Comparison of ENCODE assay signal across 9 cellular contexts in the genomic region with DNA sequence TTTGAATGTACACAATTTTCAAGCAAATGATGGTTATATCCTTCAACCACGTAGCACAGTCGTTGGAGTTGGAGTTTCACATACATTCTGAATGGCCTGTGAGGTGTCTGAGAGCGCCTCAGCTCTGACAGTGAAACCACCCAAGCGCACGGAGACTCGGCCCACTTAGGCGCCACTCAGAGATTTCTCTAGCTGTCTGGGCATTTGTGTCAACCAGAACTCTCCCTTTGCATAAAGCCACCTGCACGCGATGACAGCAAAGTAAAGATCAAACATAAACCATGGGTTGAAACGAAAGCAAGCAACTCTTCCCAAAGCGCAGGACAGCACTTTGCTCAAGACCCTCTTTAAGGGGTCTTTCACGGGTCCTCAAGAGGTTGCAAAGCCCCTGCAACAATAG. TPM values are rescaled to one million over a fixed set of nuclear protein-coding genes. Genes with fewer than 3 reads are reported as not detected.
DNase-seq lines count a peak whose midpoint lies in the region; ATAC-seq, FAIRE-seq and TF ChIP-seq lines count a peak whose summit lies in the region.
"Had no signal": no experiment of that assay in that cellular context is flagged by ENCODE, and none has a peak within 500 bp of the region (broad histone marks: within the 10 kb centered on the region; RNA-seq: fewer than 3 reads in every experiment).

No MANE protein-coding gene starts in this region.

- H3K9me3 ChIP-seq in A549, result no peaks in the 10 kb centered on the region
- no peaks in the 10 kb centered on the region for H3K9me3 ChIP-seq in mucosa of descending colon

- intact Hi-C loops in mucosa of descending colon (cut with DNase I, micrococcal nuclease), result no loop called here

- peak overlapping the region; percentile 99 for H3K4me2 ChIP-seq in A549

- TF ChIP-seq POLR2A in A549 (IDR thresholded peaks at IDR 0.05; ENCODE audit: low read length), result no peak

- H3K9me3 Mint-ChIP-seq in activated naive CD8-positive, alpha-beta T cell treated with anti-CD3 and anti-CD28 coated beads, Interleukin-2, amount 10 ng/mL, durations not matched to agents 7 days and 5 days, result no peaks in the 10 kb centered on the region
- peaks cover 1% of the 10 kb centered on the region for H3K9me3 Mint-ChIP-seq in mesothelial cell of epicardium

- POLR2A ChIA-PET in A549 (lab: Yijun Ruan, JAX), result interaction anchor here (0.6 kb wide), 1 partner anchor 69 kb away, joined by 4 read pairs; no protein-coding TSS in a partner anchor
- POLR2A ChIA-PET in activated naive CD8-positive, alpha-beta T cell treated with anti-CD3 and anti-CD28 coated beads, Interleukin-2, amount 10 ng/mL, durations not matched to agents 7 days and 5 days (lab: Charles Lee), result no interaction called here

- no peaks in the 10 kb centered on the region for H3K36me3 ChIP-seq in mucosa of descending colon (ENCODE audit: low read depth)

- peak overlapping the region; percentile 57; the same call in 2 of the 3 replicates for H3K4me3 ChIP-seq in A549
- H3K4me3 ChIP-seq in mucosa of descending colon, result no peak overlapping the region

- H3K27ac Mint-ChIP-seq in activated naive CD8-positive, alpha-beta T cell treated with anti-CD3 and anti-CD28 coated beads, Interleukin-2, amount 10 ng/mL, durations not matched to agents 7 days and 5 days, result no peak overlapping the region
- no peak overlapping the region for H3K27ac Mint-ChIP-seq in mesothelial cell of epicardium

- H3K4me3 Mint-ChIP-seq in activated naive CD8-positive, alpha-beta T cell treated with anti-CD3 and anti-CD28 coated beads, Interleukin-2, amount 10 ng/mL, durations not matched to agents 7 days and 5 days, result peak overlapping the region; percentile 67
- peak overlapping the region; percentile 49 for H3K4me3 Mint-ChIP-seq in mesothelial cell of epicardium

- no peak for TF ChIP-seq EP300 in A549 (IDR thresholded peaks at IDR 0.05)

- in situ Hi-C loops in GM13977 (cut with MboI; ENCODE audit: low pct_unique_long_range_greater_than_20kb, low sequenced_read_pairs, unreplicated experiment), result no loop called here

- TF ChIP-seq CTCF in A549 (IDR thresholded peaks at IDR 0.05) (no peak), GM13977 (IDR thresholded peaks at IDR 0.05; ENCODE audit: extremely low read depth, insufficient read depth, missing control alignments) (no peak), mesothelial cell of epicardium (IDR thresholded peaks at IDR 0.05; ENCODE audit: unreplicated experiment) (no peak), mucosa of descending colon (IDR thresholded peaks at IDR 0.05) (no peak)

- peaks cover 1% of the 10 kb centered on the region for H3K36me3 Mint-ChIP-seq in activated naive CD8-positive, alpha-beta T cell treated with anti-CD3 and anti-CD28 coated beads, Interleukin-2, amount 10 ng/mL, durations not matched to agents 7 days and 5 days
- no peaks in the 10 kb centered on the region for H3K36me3 Mint-ChIP-seq in mesothelial cell of epicardium

- peaks cover 26% of the 10 kb centered on the region for H3K4me1 Mint-ChIP-seq in activated naive CD8-positive, alpha-beta T cell treated with anti-CD3 and anti-CD28 coated beads, Interleukin-2, amount 10 ng/mL, durations not matched to agents 7 days and 5 days
- H3K4me1 Mint-ChIP-seq in mesothelial cell of epicardium, result peaks cover 23% of the 10 kb centered on the region

- CTCF ChIA-PET in A549 (lab: Yijun Ruan, JAX), result interaction anchor here (1.1 to 11.1 kb wide), 8 partner anchors 10 to 128 kb away, joined by 3 to 115 read pairs (median 10); no protein-coding TSS in a partner anchor

- ATAC-seq in A549 (no peak), HG03439 (IDR thresholded peaks at IDR 0.05; ENCODE audit: unreplicated experiment) (no peak), mucosa of descending colon (no peak)
- ATAC-seq in activated naive CD8-positive, alpha-beta T cell treated with anti-CD3 and anti-CD28 coated beads, Interleukin-2, amount 10 ng/mL, durations not matched to agents 7 days and 5 days (ENCODE audit: low read depth), result no peak

- 51% methylated on average over 12 of the region's 12 CpGs for WGBS in A549 (ENCODE audit: missing lambda C conversion rate)

- H3K4me1 ChIP-seq in A549 (peaks cover 16% of the 10 kb centered on the region), mucosa of descending colon (ENCODE audit: low read depth) (peaks cover 17% of the 10 kb centered on the region)

- TF ChIP-seq RAD21 in A549 (conservative IDR thresholded peaks at IDR 0.05 in 1 of 2, IDR thresholded peaks at IDR 0.05 in 1 of 2), result no peak

- no peak overlapping the region for H3K27ac ChIP-seq in A549

- peaks cover 79% of the 10 kb centered on the region for H3K27me3 Mint-ChIP-seq in activated naive CD8-positive, alpha-beta T cell treated with anti-CD3 and anti-CD28 coated beads, Interleukin-2, amount 10 ng/mL, durations not matched to agents 7 days and 5 days
- H3K27me3 Mint-ChIP-seq in mesothelial cell of epicardium (ENCODE audit: low read depth), result peaks cover 88% of the 10 kb centered on the region

- no peak for DNase-seq in A549 (ENCODE audit: low read depth in 1 of 2, low spot score in 1 of 2)
- DNase-seq in GM13977 (ENCODE audit: low spot score), result peak; percentile 69
- no peak for DNase-seq in activated naive CD8-positive, alpha-beta T cell treated with anti-CD3 and anti-CD28 coated beads, Interleukin-2, amount 10 ng/mL, durations not matched to agents 7 days and 5 days
- no peak for DNase-seq in mesothelial cell of epicardium (ENCODE audit: low spot score in 2 of 2, unreplicated experiment in 2 of 2)
- no peak for DNase-seq in mucosa of descending colon
- no peak for DNase-seq in COR-L47 (lab: John Stamatoyannopoulos, UW)
- DNase-seq in NOMO-1 treated with DMSO at 0.1 percent for 48 hours (lab: John Stamatoyannopoulos, UW; ENCODE audit: unreplicated experiment), result no peak

- FAIRE-seq in A549 (lab: Jason Lieb, UNC), result no peak

TF ChIP-seq in A549, 52 proteins besides CTCF, POLR2A, EP300 and RAD21:
- no peak for TF ChIP-seq CBX8 (IDR thresholded peaks at IDR 0.05)
- TF ChIP-seq RARB (CRISPR knock-in tag; IDR thresholded peaks at IDR 0.05), result no peak
- TF ChIP-seq, protein P1, sequence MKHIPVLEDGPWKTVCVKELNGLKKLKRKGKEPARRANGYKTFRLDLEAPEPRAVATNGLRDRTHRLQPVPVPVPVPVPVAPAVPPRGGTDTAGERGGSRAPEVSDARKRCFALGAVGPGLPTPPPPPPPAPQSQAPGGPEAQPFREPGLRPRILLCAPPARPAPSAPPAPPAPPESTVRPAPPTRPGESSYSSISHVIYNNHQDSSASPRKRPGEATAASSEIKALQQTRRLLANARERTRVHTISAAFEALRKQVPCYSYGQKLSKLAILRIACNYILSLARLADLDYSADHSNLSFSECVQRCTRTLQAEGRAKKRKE (CRISPR knock-in tag; IDR thresholded peaks at IDR 0.05; ENCODE audit: low read depth), result no peak
- TF ChIP-seq SREBF2 (IDR thresholded peaks at IDR 0.05), result no peak
- no peak for TF ChIP-seq FOXS1 (CRISPR knock-in tag; IDR thresholded peaks at IDR 0.05)
- TF ChIP-seq, protein P2, sequence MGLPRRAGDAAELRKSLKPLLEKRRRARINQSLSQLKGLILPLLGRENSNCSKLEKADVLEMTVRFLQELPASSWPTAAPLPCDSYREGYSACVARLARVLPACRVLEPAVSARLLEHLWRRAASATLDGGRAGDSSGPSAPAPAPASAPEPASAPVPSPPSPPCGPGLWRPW (IDR thresholded peaks at IDR 0.05), result no peak
- TF ChIP-seq POLR2AphosphoS2 (conservative IDR thresholded peaks at IDR 0.05; ENCODE audit: low read length), result no peak
- TF ChIP-seq, protein P3, sequence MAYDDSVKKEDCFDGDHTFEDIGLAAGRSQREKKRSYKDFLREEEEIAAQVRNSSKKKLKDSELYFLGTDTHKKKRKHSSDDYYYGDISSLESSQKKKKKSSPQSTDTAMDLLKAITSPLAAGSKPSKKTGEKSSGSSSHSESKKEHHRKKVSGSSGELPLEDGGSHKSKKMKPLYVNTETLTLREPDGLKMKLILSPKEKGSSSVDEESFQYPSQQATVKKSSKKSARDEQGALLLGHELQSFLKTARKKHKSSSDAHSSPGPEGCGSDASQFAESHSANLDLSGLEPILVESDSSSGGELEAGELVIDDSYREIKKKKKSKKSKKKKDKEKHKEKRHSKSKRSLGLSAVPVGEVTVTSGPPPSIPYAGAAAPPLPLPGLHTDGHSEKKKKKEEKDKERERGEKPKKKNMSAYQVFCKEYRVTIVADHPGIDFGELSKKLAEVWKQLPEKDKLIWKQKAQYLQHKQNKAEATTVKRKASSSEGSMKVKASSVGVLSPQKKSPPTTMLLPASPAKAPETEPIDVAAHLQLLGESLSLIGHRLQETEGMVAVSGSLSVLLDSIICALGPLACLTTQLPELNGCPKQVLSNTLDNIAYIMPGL (CRISPR knock-in tag; IDR thresholded peaks at IDR 0.05; ENCODE audit: borderline replicate concordance), result no peak
- TF ChIP-seq NR3C1 (IDR thresholded peaks at IDR 0.05), result no peak
- no peak for TF ChIP-seq CEBPB (IDR thresholded peaks at IDR 0.05)
- no peak for TF ChIP-seq RFX5 (IDR thresholded peaks at IDR 0.05)
- no peak for TF ChIP-seq GATA3 (IDR thresholded peaks at IDR 0.05; ENCODE audit: borderline replicate concordance)
- TF ChIP-seq CHD2 (IDR thresholded peaks at IDR 0.05; ENCODE audit: low read length, partially characterized antibody), result no peak
- TF ChIP-seq JUNB (IDR thresholded peaks at IDR 0.05), result no peak
- no peak for TF ChIP-seq CHD4 (IDR thresholded peaks at IDR 0.05; ENCODE audit: borderline replicate concordance)
TF ChIP-seq in A549: peak in this region for 0.

RNA-seq across cellular contexts. Expression of a gene that starts 0.5 kb away (rescaled TPM):
- polyA plus RNA-seq in A549 (2011; rRNA removed) (0.07 and 0.12 TPM in 2 replicates), A549 (2017; fragmentation: RNase III; extraction: RNeasy Plus Mini Kit Qiagen cat#74134 plus additional on column Dnase treatment) (0.04 TPM in 1 of 3 replicates, not detected in the others)
- polyA plus RNA-seq in A549 (2012; cell fraction: cytosol; rRNA removed), result 0.03 and 0.05 TPM in 2 replicates
- polyA plus RNA-seq in A549 (2012; cell fraction: nucleus; rRNA removed), result 0.05 and 0.06 TPM in 2 replicates
- not detected in 2 replicates for polyA minus RNA-seq in A549 (2011; rRNA and poly(A)+ RNA removed)
- not detected for total RNA-seq in activated naive CD8-positive, alpha-beta T cell treated with anti-CD3 and anti-CD28 coated beads, Interleukin-2, amount 10 ng/mL, durations not matched to agents 7 days and 5 days
- total RNA-seq in mesothelial cell of epicardium (0.84 to 1.1 TPM (median 0.91 TPM) in 3 replicates), mucosa of descending colon (1 to 10 TPM in 2 of 3 donors, under 1 TPM in 1; 0.32 to 1.8 (median 1.2) TPM)
- total RNA-seq: LHCN-M2 had no signal

RNA-seq across cellular contexts. Expression of a gene that starts 56.8 kb away (rescaled TPM):
- 36.4 and 38.5 TPM in 2 replicates for polyA plus RNA-seq in A549 (2011; rRNA removed)
- 23.5 and 25.1 TPM in 2 replicates for polyA plus RNA-seq in A549 (2012; cell fraction: cytosol; rRNA removed)
- 34.7 and 44.2 TPM in 2 replicates for polyA plus RNA-seq in A549 (2012; cell fraction: nucleus; rRNA removed)
- polyA plus RNA-seq in A549 (2017; fragmentation: RNase III; extraction: RNeasy Plus Mini Kit Qiagen cat#74134 plus additional on column Dnase treatment), result 61.5 to 66.4 TPM (median 62.7 TPM) in 3 replicates
- 21.5 and 33.7 TPM in 2 replicates for polyA minus RNA-seq in A549 (2011; rRNA and poly(A)+ RNA removed)
- total RNA-seq in activated naive CD8-positive, alpha-beta T cell treated with anti-CD3 and anti-CD28 coated beads, Interleukin-2, amount 10 ng/mL, durations not matched to agents 7 days and 5 days, result 10 to 100 TPM; 61.8 to 64.1 TPM
- 44.7 to 47.9 TPM (median 46.4 TPM) in 3 replicates for total RNA-seq in mesothelial cell of epicardium
- 10 to 100 TPM; 18.1 to 31.9 (median 22.0) TPM for total RNA-seq in mucosa of descending colon
